Comparison of ENCODE assay signal across 8 cellular contexts in genomic region chr12:90978117-90978770, GRCh38. TPM values are rescaled to one million over a fixed set of nuclear protein-coding genes. Genes with fewer than 3 reads are reported as not detected.
A peak's percentile ranks its signal among the peaks of the same experiment; 100 is the strongest.
DNase-seq lines count a peak whose midpoint lies in the region; ATAC-seq and TF ChIP-seq lines count a peak whose summit lies in the region.

No MANE protein-coding gene starts in this region.

- intact Hi-C loops in A673 (cut with micrococcal nuclease; ENCODE audit: unreplicated experiment) = loop anchor here (1.0 kb wide), 2 partner anchors 131 to 377 kb away; no protein-coding TSS in a partner anchor

- H3K36me3 ChIP-seq in A673 (ENCODE audit: insufficient read depth, low read length, poor library complexity, severe bottlenecking) (no peaks in the 10 kb centered on the region), thoracic aorta (no peaks in the 10 kb centered on the region)
- H3K36me3 ChIP-seq in effector memory CD4-positive, alpha-beta T cell (ENCODE audit: control insufficient read depth, insufficient read depth, low read length) = no peaks in the 10 kb centered on the region

- no TSS peak for BruUV-seq in A673 (replicated peaks; lab: Mats Ljungman, UMichigan)

- DNase-seq in A673 (ENCODE audit: low spot score) (peak; percentile 64), NCI-H2029 (lab: John Stamatoyannopoulos, UW) (peak; percentile 34), astrocyte of the hippocampus (ENCODE audit: low read depth, low spot score) (peak; percentile 80), iris pigment epithelial cell (ENCODE audit: low read depth) (peak; percentile 72), thoracic aorta (ENCODE audit: low spot score) (no peak)
- DNase-seq in effector memory CD4-positive, alpha-beta T cell = no peak

- peak; percentile 94 for ATAC-seq in GM18498 (IDR thresholded peaks at IDR 0.05; ENCODE audit: unreplicated experiment)
- peak; percentile 79 for ATAC-seq in HG02798 (IDR thresholded peaks at IDR 0.05; ENCODE audit: poor library complexity, unreplicated experiment)
- ATAC-seq in thoracic aorta (ENCODE audit: insufficient number of reproducible peaks, low FRiP score, low read depth) = peak; percentile 43

- H3K27me3 ChIP-seq in A673 (replicated peaks; ENCODE audit: insufficient read depth, low read depth, low read length, poor library complexity) (no peaks in the 10 kb centered on the region), thoracic aorta (replicated peaks; ENCODE audit: insufficient read depth) (no peaks in the 10 kb centered on the region)
- no peaks in the 10 kb centered on the region for H3K27me3 ChIP-seq in effector memory CD4-positive, alpha-beta T cell (replicated peaks; ENCODE audit: control insufficient read depth, insufficient read depth, low read length, poor library complexity, severe bottlenecking)

- no peak overlapping the region for H3K4me3 ChIP-seq in A673 (ENCODE audit: low read depth, low read length, poor library complexity, severe bottlenecking)
- H3K4me3 ChIP-seq in thoracic aorta = no peak overlapping the region
- no peak overlapping the region for H3K4me3 ChIP-seq in effector memory CD4-positive, alpha-beta T cell (ENCODE audit: insufficient read depth, low read depth, low read length, poor library complexity, severe bottlenecking)

- H3K27ac ChIP-seq in A673 (ENCODE audit: low read depth, low read length, poor library complexity, severe bottlenecking) (no peak overlapping the region), thoracic aorta (no peak overlapping the region)
- H3K27ac ChIP-seq in effector memory CD4-positive, alpha-beta T cell (ENCODE audit: insufficient read depth, low read length, poor library complexity, severe bottlenecking) = no peak overlapping the region

- H3K9me3 ChIP-seq in A673 (ENCODE audit: low read depth, low read length, poor library complexity, severe bottlenecking) = no peaks in the 10 kb centered on the region
- H3K9me3 ChIP-seq in thoracic aorta = no peaks in the 10 kb centered on the region
- H3K9me3 ChIP-seq in effector memory CD4-positive, alpha-beta T cell (ENCODE audit: control insufficient read depth, low read length) = no peaks in the 10 kb centered on the region

- CTCF ChIA-PET in A673 (lab: Charles Lee) = interaction anchor here (0.7 kb wide), 3 partner anchors 19 to 1961 kb away, joined by 5 to 6 read pairs (median 5); no protein-coding TSS in a partner anchor

- H3K4me1 ChIP-seq in A673 (ENCODE audit: insufficient read depth, low read length, poor library complexity, severe bottlenecking) (no peaks in the 10 kb centered on the region), thoracic aorta (ENCODE audit: control insufficient read depth in 1 of 2, low read depth in 2 of 2) (no peaks in the 10 kb centered on the region)
- no peaks in the 10 kb centered on the region for H3K4me1 ChIP-seq in effector memory CD4-positive, alpha-beta T cell (ENCODE audit: control insufficient read depth, insufficient read depth, low read length, poor library complexity, severe bottlenecking)

- POLR2A ChIA-PET in A673 (lab: Charles Lee; ENCODE audit: low non-redundant PET) = interaction anchor here (0.6 kb wide), 1 partner anchor 348 kb away, joined by 3 read pairs; no protein-coding TSS in a partner anchor

- TF ChIP-seq CTCF in A673 (conservative IDR thresholded peaks at IDR 0.05; ENCODE audit: low read depth, low read length) (peak; percentile 70), thoracic aorta (IDR thresholded peaks at IDR 0.05) (peak; percentile 68)

RNA-seq across cellular contexts. Expression of gene CCER1, which starts 23.3 kb away (rescaled TPM):
- total RNA-seq in A673 (2021) = not detected in 2 replicates
- total RNA-seq in thoracic aorta = not detected

RNA-seq across cellular contexts. Expression of gene EPYC, which starts 26.5 kb away (rescaled TPM):
- not detected in 2 replicates for total RNA-seq in A673 (2021)
- not detected for total RNA-seq in thoracic aorta

Comparison
In these comparisons a context has a peak if more than half of its experiments do, and no peak if none do; other contexts are left out.
1. DNase-seq: peak in A673 (single experiment), NCI-H2029 (single experiment), astrocyte of the hippocampus (single experiment) and iris pigment epithelial cell (single experiment); none in thoracic aorta (single experiment) and effector memory CD4-positive, alpha-beta T cell (0 of 3).
2. ATAC-seq: peak in every context shown above with its lines; median percentile 94 in GM18498; 79 in HG02798; 43 in thoracic aorta.